Comparison of ENCODE assay signal across 23 cellular contexts in the genomic region with DNA sequence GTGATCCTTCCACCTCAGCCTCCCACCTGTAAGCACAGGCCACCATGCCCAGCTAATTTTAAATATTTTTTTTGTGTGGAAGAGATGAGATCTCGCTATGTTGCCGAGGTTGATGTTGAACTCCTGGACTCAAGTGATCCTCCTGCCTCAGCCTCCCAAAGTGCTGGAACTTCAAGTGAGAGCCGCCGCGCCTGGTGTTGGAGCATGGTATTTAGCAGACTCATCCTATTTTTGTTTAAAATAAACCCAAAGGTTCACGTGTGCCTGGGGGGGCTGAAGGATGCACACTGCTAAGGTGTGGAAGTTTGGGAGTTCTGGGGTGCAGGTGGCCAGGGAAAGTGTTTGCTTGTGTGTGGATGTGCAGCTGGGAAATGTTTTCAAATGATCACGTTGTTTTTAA. TPM values are rescaled to one million over a fixed set of nuclear protein-coding genes. Genes with fewer than 3 reads are reported as not detected.
"Had no signal": no experiment of that assay in that cellular context is flagged by ENCODE, and none has a peak within 500 bp of the region (broad histone marks: within the 10 kb centered on the region; RNA-seq: fewer than 3 reads in every experiment).

No MANE protein-coding gene starts in this region.

- H3K27me3 Mint-ChIP-seq: activated naive CD4-positive, alpha-beta T cell treated with anti-CD3 and anti-CD28 coated beads, Interleukin-2, amount 50 U/mL, for 24 hours; naive thymus-derived CD4-positive, alpha-beta T cell; stimulated activated naive CD8-positive, alpha-beta T cell treated with anti-CD3 and anti-CD28 coated beads, Interleukin-15, Interleukin-2, amounts not matched to agents 100 ng/mL and 50 ng/mL, for 24 hours had no signal

- ATAC-seq: activated CD8-positive, alpha-beta T cell treated with anti-CD3 and anti-CD28 coated beads, Interleukin-2, amount 10 ng/mL, durations not matched to agents 7 days and 5 days; gastrocnemius medialis; naive thymus-derived CD4-positive, alpha-beta T cell had no signal

- H3K9me3 Mint-ChIP-seq: activated naive CD4-positive, alpha-beta T cell treated with anti-CD3 and anti-CD28 coated beads, Interleukin-2, amount 50 U/mL, for 24 hours; naive thymus-derived CD4-positive, alpha-beta T cell; neural crest cell; stimulated activated naive CD8-positive, alpha-beta T cell treated with anti-CD3 and anti-CD28 coated beads, Interleukin-15, Interleukin-2, amounts not matched to agents 100 ng/mL and 50 ng/mL, for 24 hours had no signal

- H3K4me1 ChIP-seq: uterus had no signal

- H3K4me3 Mint-ChIP-seq: activated CD8-positive, alpha-beta T cell treated with anti-CD3 and anti-CD28 coated beads, Interleukin-2, amount 10 ng/mL, durations not matched to agents 7 days and 5 days; activated naive CD4-positive, alpha-beta T cell treated with anti-CD3 and anti-CD28 coated beads, Interleukin-2, amount 50 U/mL, for 24 hours; naive thymus-derived CD4-positive, alpha-beta T cell; neural crest cell; stimulated activated naive CD8-positive, alpha-beta T cell treated with anti-CD3 and anti-CD28 coated beads, Interleukin-15, Interleukin-2, amounts not matched to agents 100 ng/mL and 50 ng/mL, for 24 hours had no signal

- H3K4me3 ChIP-seq: ascending aorta, colonic mucosa, esophagus muscularis mucosa, gastrocnemius medialis, lung, tibial nerve, uterus had no signal

- DNase-seq: activated CD4-positive, alpha-beta T cell treated with anti-CD3 and anti-CD28 coated beads for 1 hour; activated CD4-positive, alpha-beta T cell treated with anti-CD3 and anti-CD28 coated beads, Interleukin-2, amount 50 U/mL, for 1 hour; activated CD8-positive, alpha-beta T cell treated with anti-CD3 and anti-CD28 coated beads, Interleukin-2, amount 10 ng/mL, durations not matched to agents 7 days and 5 days; activated gamma-delta T cell treated with Interleukin-2 at 50 U/mL for 16 hours; activated T-cell treated with anti-CD3 and anti-CD28 coated beads, Interleukin-2, amount 50 U/mL, for 1 hour; brain microvascular endothelial cell; central memory CD4-positive, alpha-beta T cell; colonic mucosa; gastrocnemius medialis; hypothalamus; naive thymus-derived CD4-positive, alpha-beta T cell; occipital lobe; retina; stimulated activated CD4-positive, alpha-beta T cell treated with anti-CD3 and anti-CD28 coated beads, Interleukin-1b, Interleukin-23, amount 100 ng/mL, for 48 hours; T-helper 9 cell; uterus had no signal

- H3K27ac ChIP-seq: brain microvascular endothelial cell, colonic mucosa, esophagus muscularis mucosa, gastrocnemius medialis, uterus had no signal

- H3K27ac Mint-ChIP-seq: activated CD8-positive, alpha-beta T cell treated with anti-CD3 and anti-CD28 coated beads, Interleukin-2, amount 10 ng/mL, durations not matched to agents 7 days and 5 days; activated naive CD4-positive, alpha-beta T cell treated with anti-CD3 and anti-CD28 coated beads, Interleukin-2, amount 50 U/mL, for 24 hours; naive thymus-derived CD4-positive, alpha-beta T cell; stimulated activated naive CD8-positive, alpha-beta T cell treated with anti-CD3 and anti-CD28 coated beads, Interleukin-15, Interleukin-2, amounts not matched to agents 100 ng/mL and 50 ng/mL, for 24 hours had no signal

- H3K36me3 ChIP-seq: uterus had no signal

- H3K27me3 ChIP-seq: ascending aorta, brain microvascular endothelial cell, colonic mucosa, esophagus muscularis mucosa, gastrocnemius medialis, tibial nerve, uterus had no signal

- H3K9me3 ChIP-seq: ascending aorta, colonic mucosa, esophagus muscularis mucosa, gastrocnemius medialis, uterus had no signal

RNA-seq across cellular contexts. Expression of a gene that starts 18.1 kb away (rescaled TPM):
- polyA plus RNA-seq: naive thymus-derived CD4-positive, alpha-beta T cell had no signal
